ENCODE assay signal across 1 cellular context in genomic region chr2:25878361-25879132, GRCh38.
TF ChIP-seq lines count a peak whose summit lies in the region.

TSS of gene ASXL2 (minus strand) at chr2:25878487. CDS start at chr2:25878222, 265 bp downstream.

TF ChIP-seq in HepG2, 621 proteins besides CTCF, POLR2A, EP300 and RAD21 (continued from another document and continues in another):
- TF ChIP-seq IKZF5 (CRISPR knock-in tag; IDR thresholded peaks at IDR 0.05) = peak; percentile 91
- no peak for TF ChIP-seq ZNF17 (CRISPR knock-in tag; IDR thresholded peaks at IDR 0.05)
- no peak for TF ChIP-seq DNMT1 (CRISPR knock-in tag; IDR thresholded peaks at IDR 0.05)
- peak; percentile 66 for TF ChIP-seq SALL1 (CRISPR knock-in tag; IDR thresholded peaks at IDR 0.05)
- TF ChIP-seq CC2D1A (CRISPR knock-in tag; IDR thresholded peaks at IDR 0.05) = no peak
- 0 out of 4 replicates have a peak, but pooled peaks have one; percentile 19 to 24 for TF ChIP-seq MAFK (conservative IDR thresholded peaks at IDR 0.05 in 1 of 2, IDR thresholded peaks at IDR 0.05 in 1 of 2; ENCODE audit: low read length in 2 of 2)
- TF ChIP-seq PATZ1 (CRISPR knock-in tag; IDR thresholded peaks at IDR 0.05) = no peak; the same call in 1 of the 2 replicates
- TF ChIP-seq ZNF280B (CRISPR knock-in tag; IDR thresholded peaks at IDR 0.05; ENCODE audit: borderline replicate concordance) = no peak
- 0 out of 2 replicates have a peak, but pooled peaks have one; percentile 37 for TF ChIP-seq ZNF777 (CRISPR knock-in tag; IDR thresholded peaks at IDR 0.05)
- TF ChIP-seq KLF11 (CRISPR knock-in tag; IDR thresholded peaks at IDR 0.05) = peak; percentile 18; the same call in 1 of the 2 replicates
- TF ChIP-seq REL (CRISPR knock-in tag; conservative IDR thresholded peaks at IDR 0.05) = peak; percentile 88
- no peak for TF ChIP-seq MTERF4 (CRISPR knock-in tag; IDR thresholded peaks at IDR 0.05)
- no peak for TF ChIP-seq ZNF547 (CRISPR knock-in tag; IDR thresholded peaks at IDR 0.05)
- TF ChIP-seq GMEB2 (CRISPR knock-in tag; IDR thresholded peaks at IDR 0.05; ENCODE audit: low read depth) = peak; percentile 86
- 0 out of 2 replicates have a peak, but pooled peaks have one; percentile 24 for TF ChIP-seq ZNF709 (CRISPR knock-in tag; IDR thresholded peaks at IDR 0.05)
- TF ChIP-seq ZHX1 (CRISPR knock-in tag; IDR thresholded peaks at IDR 0.05; ENCODE audit: low read depth) = no peak; the same call in 1 of the 2 replicates
- peak; percentile 73 for TF ChIP-seq TFE3 (CRISPR knock-in tag; IDR thresholded peaks at IDR 0.05)
- TF ChIP-seq U2AF2 (IDR thresholded peaks at IDR 0.05; ENCODE audit: low read depth, low read length) = no peak
- no peak; the same call in 1 of the 2 replicates for TF ChIP-seq JDP2 (CRISPR knock-in tag; IDR thresholded peaks at IDR 0.05; ENCODE audit: borderline replicate concordance)
- peak; percentile 75; the same call in 1 of the 2 replicates for TF ChIP-seq ZNF234 (CRISPR knock-in tag; conservative IDR thresholded peaks at IDR 0.05)
- TF ChIP-seq ZNF878 (CRISPR knock-in tag; IDR thresholded peaks at IDR 0.05) = no peak
- no peak for TF ChIP-seq LCORL (IDR thresholded peaks at IDR 0.05)
- peak; percentile 61 for TF ChIP-seq LCORL (CRISPR knock-in tag; IDR thresholded peaks at IDR 0.05)
- peak; percentile 47; the same call in 1 of the 2 replicates for TF ChIP-seq RNF2 (conservative IDR thresholded peaks at IDR 0.05; ENCODE audit: low read depth)
- TF ChIP-seq ZFP82 (CRISPR knock-in tag; IDR thresholded peaks at IDR 0.05; ENCODE audit: borderline replicate concordance) = no peak
- TF ChIP-seq HOXA9 (CRISPR knock-in tag; IDR thresholded peaks at IDR 0.05; ENCODE audit: borderline replicate concordance) = no peak; the same call in 1 of the 2 replicates
- TF ChIP-seq ZBTB34 (CRISPR knock-in tag; IDR thresholded peaks at IDR 0.05) = 0 out of 2 replicates have a peak, but pooled peaks have one; percentile 74
- 0 out of 2 replicates have a peak, but pooled peaks have one; percentile 73 for TF ChIP-seq E2F2 (CRISPR knock-in tag; IDR thresholded peaks at IDR 0.05; ENCODE audit: borderline replicate concordance)
- TF ChIP-seq ZFP91 (CRISPR knock-in tag; IDR thresholded peaks at IDR 0.05; ENCODE audit: borderline replicate concordance) = peak; percentile 72
- TF ChIP-seq ZMAT3 (CRISPR knock-in tag; conservative IDR thresholded peaks at IDR 0.05) = no peak; the same call in 1 of the 2 replicates
- TF ChIP-seq BRF2 (CRISPR knock-in tag; IDR thresholded peaks at IDR 0.05) = 0 out of 2 replicates have a peak, but pooled peaks have one; percentile 51
- no peak for TF ChIP-seq NFE2L1 (CRISPR knock-in tag; IDR thresholded peaks at IDR 0.05; ENCODE audit: borderline replicate concordance)
- TF ChIP-seq SKI (IDR thresholded peaks at IDR 0.05; ENCODE audit: partially characterized antibody) = peak; percentile 75
- no peak for TF ChIP-seq IKZF4 (CRISPR knock-in tag; IDR thresholded peaks at IDR 0.05; ENCODE audit: borderline replicate concordance, low read depth, not compliant biosample characterization)
- no peak for TF ChIP-seq TRIM24 (CRISPR knock-in tag; IDR thresholded peaks at IDR 0.05)
- peak; percentile 68; the same call in 1 of the 2 replicates for TF ChIP-seq SP140L (CRISPR knock-in tag; IDR thresholded peaks at IDR 0.05; ENCODE audit: borderline replicate concordance)
- TF ChIP-seq GABPA (IDR thresholded peaks at IDR 0.05; ENCODE audit: low read depth, low read length) = peak; percentile 73
- TF ChIP-seq GABPA (CRISPR knock-in tag; IDR thresholded peaks at IDR 0.05; ENCODE audit: low read depth) = peak; percentile 91
- peak; percentile 59; the same call in 1 of the 2 replicates for TF ChIP-seq SP2 (CRISPR knock-in tag; IDR thresholded peaks at IDR 0.05)
- no peak for TF ChIP-seq DDIT3 (CRISPR knock-in tag; IDR thresholded peaks at IDR 0.05)
- no peak for TF ChIP-seq SNRNP70 (IDR thresholded peaks at IDR 0.05; ENCODE audit: low read depth, low read length)
